Comparison of ENCODE assay signal across 9 cellular contexts in the genomic region with DNA sequence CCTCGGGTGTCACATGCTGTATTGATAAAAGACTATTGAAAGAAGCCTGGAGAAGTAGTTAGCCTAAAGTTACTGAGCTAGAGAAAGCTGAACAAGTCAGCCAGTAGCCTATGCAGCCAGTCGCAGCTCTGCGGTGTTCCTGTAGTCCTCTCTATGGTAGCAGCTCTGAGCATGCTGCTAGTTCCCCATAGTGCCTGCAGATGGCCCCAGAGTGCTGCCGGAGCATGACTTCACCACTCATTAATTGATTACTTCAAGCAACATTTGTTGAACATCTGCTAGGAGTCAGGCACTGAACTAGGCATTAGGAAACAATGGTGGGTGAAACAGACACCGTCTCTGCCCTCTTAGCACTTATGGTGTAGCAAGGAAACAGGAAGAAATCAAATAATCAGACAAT.
DNase-seq lines count a peak whose midpoint lies in the region; ATAC-seq, FAIRE-seq and TF ChIP-seq lines count a peak whose summit lies in the region.
"Had no signal": no experiment of that assay in that cellular context is flagged by ENCODE, and none has a peak within 500 bp of the region (broad histone marks: within the 10 kb centered on the region; RNA-seq: fewer than 3 reads in every experiment).

No MANE protein-coding gene starts in this region.

- H3K36me3 Mint-ChIP-seq in activated CD4-positive, alpha-beta T cell treated with anti-CD3 and anti-CD28 coated beads, Interleukin-2, amount 10 ng/mL, durations not matched to agents 24 days and 14 days (ENCODE audit: low read depth) = no peaks in the 10 kb centered on the region
- H3K36me3 Mint-ChIP-seq: naive B cell had no signal

- H3K4me3 ChIP-seq in lower leg skin (ENCODE audit: low read depth, poor library complexity, severe bottlenecking) = no peak overlapping the region

- no peak overlapping the region for H3K27ac Mint-ChIP-seq in activated CD4-positive, alpha-beta T cell treated with anti-CD3 and anti-CD28 coated beads, Interleukin-2, amount 10 ng/mL, durations not matched to agents 24 days and 14 days
- H3K27ac Mint-ChIP-seq: naive B cell had no signal

- no peaks in the 10 kb centered on the region for H3K27me3 Mint-ChIP-seq in activated CD4-positive, alpha-beta T cell treated with anti-CD3 and anti-CD28 coated beads, Interleukin-2, amount 10 ng/mL, durations not matched to agents 24 days and 14 days

- H3K4me1 Mint-ChIP-seq in activated CD4-positive, alpha-beta T cell treated with anti-CD3 and anti-CD28 coated beads, Interleukin-2, amount 10 ng/mL, durations not matched to agents 24 days and 14 days = no peaks in the 10 kb centered on the region
- H3K4me1 Mint-ChIP-seq: naive B cell had no signal

- peak; percentile 69 for ATAC-seq in HG02981 (IDR thresholded peaks at IDR 0.05; ENCODE audit: unreplicated experiment)
- no peak for ATAC-seq in HG03108 (IDR thresholded peaks at IDR 0.05; ENCODE audit: unreplicated experiment)

- FAIRE-seq in urothelium cell line (lab: Jason Lieb, UNC) = no peak

- 32 to 40% methylated on average over 5 of the region's 5 CpGs for WGBS in lower leg skin, 2 donors

- no peak for TF ChIP-seq CTCF in lower leg skin (IDR thresholded peaks at IDR 0.05)

- intact Hi-C loops in activated CD4-positive, alpha-beta T cell treated with anti-CD3 and anti-CD28 coated beads, Interleukin-2, amount 10 ng/mL, durations not matched to agents 24 days and 14 days (cut with micrococcal nuclease) = no loop called here
- intact Hi-C loops in head of caudate nucleus (cut with DNase I) (no loop called here), lower leg skin (cut with DNase I; ENCODE audit: low total_unique reads) (no loop called here)

- peak; percentile 58 for DNase-seq in activated CD4-positive, alpha-beta T cell treated with anti-CD3 and anti-CD28 coated beads, Interleukin-2, amount 10 ng/mL, durations not matched to agents 24 days and 14 days
- DNase-seq in activated CD4-positive, alpha-beta T cell treated with anti-CD3 and anti-CD28 coated beads for 4 hours = no peak
- peak; percentile 53 for DNase-seq in RKO (ENCODE audit: low spot score)
- DNase-seq in head of caudate nucleus = peak in 40 of 42 donors; percentile 8 to 73 (median 41)
- peak; percentile 66 for DNase-seq in urothelium cell line (ENCODE audit: low spot score)
- DNase-seq in lower leg skin (ENCODE audit: low spot score in 2 of 2) = no peak
- DNase-seq: naive B cell had no signal

- no peaks in the 10 kb centered on the region for H3K9me3 Mint-ChIP-seq in activated CD4-positive, alpha-beta T cell treated with anti-CD3 and anti-CD28 coated beads, Interleukin-2, amount 10 ng/mL, durations not matched to agents 24 days and 14 days

- no peak overlapping the region for H3K4me3 Mint-ChIP-seq in activated CD4-positive, alpha-beta T cell treated with anti-CD3 and anti-CD28 coated beads, Interleukin-2, amount 10 ng/mL, durations not matched to agents 24 days and 14 days
- H3K4me3 Mint-ChIP-seq: naive B cell had no signal

- no peak for TF ChIP-seq POLR2A in lower leg skin (IDR thresholded peaks at IDR 0.05)

Comparison
In these comparisons a context has a peak if more than half of its experiments do, and no peak if none do; other contexts are left out.
1. DNase-seq: peak in activated CD4-positive, alpha-beta T cell treated with anti-CD3 and anti-CD28 coated beads, Interleukin-2, amount 10 ng/mL, durations not matched to agents 24 days and 14 days (single experiment), RKO (single experiment), head of caudate nucleus (40 of 42) and urothelium cell line (single experiment); none in activated CD4-positive, alpha-beta T cell treated with anti-CD3 and anti-CD28 coated beads for 4 hours (0 of 2) and lower leg skin (0 of 2).